In the genomic region with DNA sequence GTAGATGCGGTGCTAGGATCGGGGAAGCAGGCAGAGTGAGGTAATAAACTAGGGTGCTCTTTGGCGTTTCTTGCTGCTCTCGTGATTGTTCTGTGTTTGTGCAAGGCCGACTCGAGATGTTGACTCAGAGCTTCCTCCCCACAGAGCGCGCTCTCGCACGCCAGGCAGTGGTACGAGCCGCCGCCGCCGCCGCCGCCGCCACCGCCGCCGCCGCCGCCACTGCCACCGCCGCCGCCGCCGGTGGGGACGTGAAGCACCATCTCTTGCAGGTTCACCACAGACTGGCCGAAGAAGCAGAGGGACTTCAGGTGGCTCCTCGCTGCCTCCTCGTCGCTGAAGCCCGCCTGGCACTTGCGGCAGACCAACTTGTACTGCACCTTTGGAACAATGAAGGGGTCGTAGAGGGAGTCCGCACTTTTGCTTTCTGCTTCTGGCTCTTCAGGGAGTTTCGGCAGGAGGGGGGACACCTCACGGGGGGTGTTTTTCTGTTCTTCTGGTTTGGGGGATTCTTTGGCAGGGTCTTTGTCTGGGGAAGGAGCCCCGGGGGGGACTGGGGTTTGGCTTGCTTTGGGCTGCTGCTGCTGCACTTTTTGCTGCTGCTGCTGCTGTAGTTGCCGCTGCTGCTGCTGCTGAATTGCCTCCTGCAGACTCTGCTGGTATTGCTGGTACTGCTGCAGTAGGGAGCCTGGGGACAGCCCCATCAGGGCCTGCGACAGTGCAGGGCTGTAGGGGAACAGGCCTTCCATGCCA, we compare ENCODE assay signal across 8 cellular contexts.
DNase-seq lines count a peak whose midpoint lies in the region; ATAC-seq and TF ChIP-seq lines count a peak whose summit lies in the region.

No MANE protein-coding gene starts in this region.

- DNase-seq in DMS153 treated with DMSO at 0.1 percent for 48 hours (lab: John Stamatoyannopoulos, UW; ENCODE audit: unreplicated experiment) (peak; percentile 24), LHCN-M2 (ENCODE audit: low read depth) (peak; percentile 75), endodermal cell (peak; percentile 91), NCI-H2081 treated with DMSO at 0.1 percent for 48 hours (lab: John Stamatoyannopoulos, UW) (no peak)
- peak; percentile 83 for DNase-seq in activated CD8-positive, alpha-beta T cell treated with anti-CD3 and anti-CD28 coated beads, Interleukin-2, amount 10 ng/mL, durations not matched to agents 7 days and 5 days
- DNase-seq in stimulated activated CD8-positive, alpha-beta memory T cell treated with anti-CD3 and anti-CD28 coated beads, Interleukin-15, amount 100 ng/mL, for 48 hours (ENCODE audit: low read depth in 2 of 2) = peak; percentile 57 to 63

- peaks cover 5% of the 10 kb centered on the region for H3K4me1 ChIP-seq in endodermal cell (ENCODE audit: control insufficient read depth, insufficient read depth, low read length)
- H3K4me1 ChIP-seq in mononuclear cell (ENCODE audit: insufficient read depth, low read length) = peaks cover 21% of the 10 kb centered on the region

- H3K4me3 Mint-ChIP-seq in activated CD8-positive, alpha-beta T cell treated with anti-CD3 and anti-CD28 coated beads, Interleukin-2, amount 10 ng/mL, durations not matched to agents 7 days and 5 days = peak overlapping the region; percentile 76
- peak overlapping the region; percentile 81 for H3K4me3 Mint-ChIP-seq in endodermal cell

- WGBS in endodermal cell (ENCODE audit: insufficient coverage in 1 of 2, insufficient read length in 1 of 2), 2 experiments = 0 to 8% methylated on average over 4 to 42 of the region's 42 CpGs

- H3K9me3 ChIP-seq in endodermal cell (ENCODE audit: control insufficient read depth, low read length) (no peaks in the 10 kb centered on the region), mononuclear cell (ENCODE audit: low read depth, low read length) (no peaks in the 10 kb centered on the region)

- ATAC-seq in GM21786 (IDR thresholded peaks at IDR 0.05; ENCODE audit: unreplicated experiment) = peak; percentile 86
- ATAC-seq in activated CD8-positive, alpha-beta T cell treated with anti-CD3 and anti-CD28 coated beads, Interleukin-2, amount 10 ng/mL, durations not matched to agents 7 days and 5 days = peak; percentile 96

- no peak overlapping the region for H3K9ac ChIP-seq in endodermal cell (ENCODE audit: extremely low read depth, low read length, poor library complexity, severe bottlenecking)

- CTCF ChIA-PET in activated CD8-positive, alpha-beta T cell treated with anti-CD3 and anti-CD28 coated beads, Interleukin-2, amount 10 ng/mL, durations not matched to agents 7 days and 5 days (lab: Charles Lee) = interaction anchor here (1.3 to 2.8 kb wide), 2 partner anchors 45 to 124 kb away, joined by 3 to 14 read pairs; no protein-coding TSS in a partner anchor

- H3K4me3 ChIP-seq in endodermal cell (ENCODE audit: low read length) (peak overlapping the region; percentile 77), mononuclear cell (ENCODE audit: low read length) (peak overlapping the region; percentile 43)

- H3K36me3 ChIP-seq in endodermal cell (ENCODE audit: control insufficient read depth, insufficient read depth, low read length) = no peaks in the 10 kb centered on the region

- H3K27me3 ChIP-seq in endodermal cell (ENCODE audit: control insufficient read depth, insufficient read depth, low read length, poor library complexity, severe bottlenecking) = peaks cover 29% of the 10 kb centered on the region
- no peaks in the 10 kb centered on the region for H3K27me3 ChIP-seq in mononuclear cell (ENCODE audit: insufficient read depth, low read length)

- H3K27ac Mint-ChIP-seq in activated CD8-positive, alpha-beta T cell treated with anti-CD3 and anti-CD28 coated beads, Interleukin-2, amount 10 ng/mL, durations not matched to agents 7 days and 5 days = peak overlapping the region; percentile 88
- peak overlapping the region; percentile 75 for H3K27ac Mint-ChIP-seq in endodermal cell

- peaks cover 30% of the 10 kb centered on the region for H3K27me3 Mint-ChIP-seq in activated CD8-positive, alpha-beta T cell treated with anti-CD3 and anti-CD28 coated beads, Interleukin-2, amount 10 ng/mL, durations not matched to agents 7 days and 5 days (ENCODE audit: low read depth)
- H3K27me3 Mint-ChIP-seq in endodermal cell (ENCODE audit: insufficient read depth) = peaks cover 26% of the 10 kb centered on the region

- no peaks in the 10 kb centered on the region for H3K9me3 Mint-ChIP-seq in activated CD8-positive, alpha-beta T cell treated with anti-CD3 and anti-CD28 coated beads, Interleukin-2, amount 10 ng/mL, durations not matched to agents 7 days and 5 days (ENCODE audit: insufficient read depth)
- H3K9me3 Mint-ChIP-seq in endodermal cell = no peaks in the 10 kb centered on the region

- no peak for TF ChIP-seq CTCF in endodermal cell (conservative IDR thresholded peaks at IDR 0.05)

- POLR2A ChIA-PET in activated CD8-positive, alpha-beta T cell treated with anti-CD3 and anti-CD28 coated beads, Interleukin-2, amount 10 ng/mL, durations not matched to agents 7 days and 5 days (lab: Charles Lee) = interaction anchor here (0.9 to 1.0 kb wide), 2 partner anchors 45 to 123 kb away, joined by 3 to 9 read pairs; no protein-coding TSS in a partner anchor

- H3K4me1 Mint-ChIP-seq in activated CD8-positive, alpha-beta T cell treated with anti-CD3 and anti-CD28 coated beads, Interleukin-2, amount 10 ng/mL, durations not matched to agents 7 days and 5 days (ENCODE audit: low read depth) = peaks cover 37% of the 10 kb centered on the region
- peaks cover 21% of the 10 kb centered on the region for H3K4me1 Mint-ChIP-seq in endodermal cell

- H3K27ac ChIP-seq in endodermal cell (ENCODE audit: low read depth, low read length) = peak overlapping the region; percentile 56

- peaks cover 8% of the 10 kb centered on the region for H3K36me3 Mint-ChIP-seq in activated CD8-positive, alpha-beta T cell treated with anti-CD3 and anti-CD28 coated beads, Interleukin-2, amount 10 ng/mL, durations not matched to agents 7 days and 5 days (ENCODE audit: low read depth)
- H3K36me3 Mint-ChIP-seq in endodermal cell (ENCODE audit: low read depth) = peaks cover under 1% of the 10 kb centered on the region
